In the genomic region with DNA sequence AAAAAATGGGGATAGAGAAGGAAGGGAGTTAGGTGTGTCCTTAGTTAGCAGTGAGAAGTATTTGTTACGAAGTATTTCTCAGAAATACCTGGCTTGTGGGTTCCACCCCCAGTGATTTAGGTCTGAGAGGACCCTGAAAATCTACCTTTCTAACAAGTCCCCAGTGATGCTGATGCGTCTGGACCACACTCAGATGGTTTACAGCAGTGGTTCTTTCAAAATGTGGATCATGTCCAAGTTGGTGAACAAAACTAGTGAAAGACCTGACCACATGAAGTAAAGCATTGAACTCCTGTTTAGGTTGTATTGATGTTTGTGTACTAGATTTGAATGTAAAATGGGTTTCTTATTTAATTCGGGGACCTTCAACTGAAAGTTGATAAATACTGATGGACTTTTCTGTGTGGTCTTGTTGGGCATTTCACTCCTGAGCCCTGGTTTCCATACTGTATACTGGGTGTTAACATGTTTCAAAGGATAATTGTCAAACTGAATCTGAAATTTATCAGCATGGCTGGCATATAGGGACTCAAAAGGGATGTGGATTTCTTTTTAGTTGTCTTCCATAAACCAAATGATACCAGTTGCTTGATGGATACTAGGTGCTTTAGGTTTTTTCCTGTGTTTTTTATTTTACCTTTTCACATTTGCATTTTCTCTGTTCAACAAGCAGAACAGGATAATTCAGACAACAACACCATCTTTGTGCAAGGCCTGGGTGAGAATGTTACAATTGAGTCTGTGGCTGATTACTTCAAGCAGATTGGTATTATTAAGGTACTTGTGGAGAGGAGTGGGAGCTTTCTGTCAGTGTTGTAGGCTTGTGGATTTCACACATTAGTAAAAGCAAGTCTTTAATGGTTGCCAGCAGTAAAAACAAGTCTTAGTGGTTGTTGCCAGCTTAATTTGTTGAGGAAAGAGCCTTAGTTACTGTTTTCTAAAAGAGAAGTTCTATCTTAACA, we compare ENCODE assay signal across 1 cellular context.
TF ChIP-seq lines count a peak whose summit lies in the region.

No MANE protein-coding gene starts in this region.

TF ChIP-seq in GM23338, 12 proteins besides CTCF, POLR2A, EP300 and RAD21:
- TF ChIP-seq, protein P1, sequence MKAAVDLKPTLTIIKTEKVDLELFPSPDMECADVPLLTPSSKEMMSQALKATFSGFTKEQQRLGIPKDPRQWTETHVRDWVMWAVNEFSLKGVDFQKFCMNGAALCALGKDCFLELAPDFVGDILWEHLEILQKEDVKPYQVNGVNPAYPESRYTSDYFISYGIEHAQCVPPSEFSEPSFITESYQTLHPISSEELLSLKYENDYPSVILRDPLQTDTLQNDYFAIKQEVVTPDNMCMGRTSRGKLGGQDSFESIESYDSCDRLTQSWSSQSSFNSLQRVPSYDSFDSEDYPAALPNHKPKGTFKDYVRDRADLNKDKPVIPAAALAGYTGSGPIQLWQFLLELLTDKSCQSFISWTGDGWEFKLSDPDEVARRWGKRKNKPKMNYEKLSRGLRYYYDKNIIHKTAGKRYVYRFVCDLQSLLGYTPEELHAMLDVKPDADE (IDR thresholded peaks at IDR 0.05) = no peak
- TF ChIP-seq EZH2 (IDR thresholded peaks at IDR 0.05; ENCODE audit: low read depth, unreplicated experiment) (no peak), ZNF114 (CRISPR knock-in tag; IDR thresholded peaks at IDR 0.05) (no peak), CREB1 (CRISPR knock-in tag; IDR thresholded peaks at IDR 0.05; ENCODE audit: low read depth) (no peak), NANOG (IDR thresholded peaks at IDR 0.05; ENCODE audit: borderline replicate concordance) (no peak), EZH2phosphoT487 (IDR thresholded peaks at IDR 0.05; ENCODE audit: unreplicated experiment) (no peak), ZNF331 (CRISPR knock-in tag; IDR thresholded peaks at IDR 0.05; ENCODE audit: low read depth) (no peak), JUNB (IDR thresholded peaks at IDR 0.05; ENCODE audit: unreplicated experiment) (no peak), STAT1 (IDR thresholded peaks at IDR 0.05; ENCODE audit: unreplicated experiment) (no peak), POLR2AphosphoS5 (IDR thresholded peaks at IDR 0.05; ENCODE audit: low read depth) (no peak)
- TF ChIP-seq, protein P2, sequence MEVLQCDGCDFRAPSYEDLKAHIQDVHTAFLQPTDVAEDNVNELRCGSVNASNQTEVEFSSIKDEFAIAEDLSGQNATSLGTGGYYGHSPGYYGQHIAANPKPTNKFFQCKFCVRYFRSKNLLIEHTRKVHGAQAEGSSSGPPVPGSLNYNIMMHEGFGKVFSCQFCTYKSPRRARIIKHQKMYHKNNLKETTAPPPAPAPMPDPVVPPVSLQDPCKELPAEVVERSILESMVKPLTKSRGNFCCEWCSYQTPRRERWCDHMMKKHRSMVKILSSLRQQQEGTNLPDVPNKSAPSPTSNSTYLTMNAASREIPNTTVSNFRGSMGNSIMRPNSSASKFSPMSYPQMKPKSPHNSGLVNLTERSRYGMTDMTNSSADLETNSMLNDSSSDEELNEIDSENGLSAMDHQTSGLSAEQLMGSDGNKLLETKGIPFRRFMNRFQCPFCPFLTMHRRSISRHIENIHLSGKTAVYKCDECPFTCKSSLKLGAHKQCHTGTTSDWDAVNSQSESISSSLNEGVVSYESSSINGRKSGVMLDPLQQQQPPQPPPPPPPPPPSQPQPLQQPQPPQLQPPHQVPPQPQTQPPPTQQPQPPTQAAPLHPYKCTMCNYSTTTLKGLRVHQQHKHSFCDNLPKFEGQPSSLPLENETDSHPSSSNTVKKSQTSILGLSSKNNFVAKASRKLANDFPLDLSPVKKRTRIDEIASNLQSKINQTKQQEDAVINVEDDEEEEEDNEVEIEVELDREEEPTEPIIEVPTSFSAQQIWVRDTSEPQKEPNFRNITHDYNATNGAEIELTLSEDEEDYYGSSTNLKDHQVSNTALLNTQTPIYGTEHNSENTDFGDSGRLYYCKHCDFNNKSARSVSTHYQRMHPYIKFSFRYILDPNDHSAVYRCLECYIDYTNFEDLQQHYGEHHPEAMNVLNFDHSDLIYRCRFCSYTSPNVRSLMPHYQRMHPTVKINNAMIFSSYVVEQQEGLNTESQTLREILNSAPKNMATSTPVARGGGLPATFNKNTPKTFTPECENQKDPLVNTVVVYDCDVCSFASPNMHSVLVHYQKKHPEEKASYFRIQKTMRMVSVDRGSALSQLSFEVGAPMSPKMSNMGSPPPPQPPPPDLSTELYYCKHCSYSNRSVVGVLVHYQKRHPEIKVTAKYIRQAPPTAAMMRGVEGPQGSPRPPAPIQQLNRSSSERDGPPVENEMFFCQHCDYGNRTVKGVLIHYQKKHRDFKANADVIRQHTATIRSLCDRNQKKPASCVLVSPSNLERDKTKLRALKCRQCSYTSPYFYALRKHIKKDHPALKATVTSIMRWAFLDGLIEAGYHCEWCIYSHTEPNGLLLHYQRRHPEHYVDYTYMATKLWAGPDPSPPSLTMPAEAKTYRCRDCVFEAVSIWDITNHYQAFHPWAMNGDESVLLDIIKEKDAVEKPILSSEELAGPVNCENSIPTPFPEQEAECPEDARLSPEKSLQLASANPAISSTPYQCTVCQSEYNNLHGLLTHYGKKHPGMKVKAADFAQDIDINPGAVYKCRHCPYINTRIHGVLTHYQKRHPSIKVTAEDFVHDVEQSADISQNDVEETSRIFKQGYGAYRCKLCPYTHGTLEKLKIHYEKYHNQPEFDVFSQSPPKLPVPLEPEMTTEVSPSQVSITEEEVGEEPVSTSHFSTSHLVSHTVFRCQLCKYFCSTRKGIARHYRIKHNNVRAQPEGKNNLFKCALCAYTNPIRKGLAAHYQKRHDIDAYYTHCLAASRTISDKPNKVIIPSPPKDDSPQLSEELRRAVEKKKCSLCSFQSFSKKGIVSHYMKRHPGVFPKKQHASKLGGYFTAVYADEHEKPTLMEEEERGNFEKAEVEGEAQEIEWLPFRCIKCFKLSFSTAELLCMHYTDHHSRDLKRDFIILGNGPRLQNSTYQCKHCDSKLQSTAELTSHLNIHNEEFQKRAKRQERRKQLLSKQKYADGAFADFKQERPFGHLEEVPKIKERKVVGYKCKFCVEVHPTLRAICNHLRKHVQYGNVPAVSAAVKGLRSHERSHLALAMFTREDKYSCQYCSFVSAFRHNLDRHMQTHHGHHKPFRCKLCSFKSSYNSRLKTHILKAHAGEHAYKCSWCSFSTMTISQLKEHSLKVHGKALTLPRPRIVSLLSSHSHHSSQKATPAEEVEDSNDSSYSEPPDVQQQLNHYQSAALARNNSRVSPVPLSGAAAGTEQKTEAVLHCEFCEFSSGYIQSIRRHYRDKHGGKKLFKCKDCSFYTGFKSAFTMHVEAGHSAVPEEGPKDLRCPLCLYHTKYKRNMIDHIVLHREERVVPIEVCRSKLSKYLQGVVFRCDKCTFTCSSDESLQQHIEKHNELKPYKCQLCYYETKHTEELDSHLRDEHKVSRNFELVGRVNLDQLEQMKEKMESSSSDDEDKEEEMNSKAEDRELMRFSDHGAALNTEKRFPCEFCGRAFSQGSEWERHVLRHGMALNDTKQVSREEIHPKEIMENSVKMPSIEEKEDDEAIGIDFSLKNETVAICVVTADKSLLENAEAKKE (CRISPR knock-in tag; IDR thresholded peaks at IDR 0.05) = no peak
- TF ChIP-seq, protein P3, sequence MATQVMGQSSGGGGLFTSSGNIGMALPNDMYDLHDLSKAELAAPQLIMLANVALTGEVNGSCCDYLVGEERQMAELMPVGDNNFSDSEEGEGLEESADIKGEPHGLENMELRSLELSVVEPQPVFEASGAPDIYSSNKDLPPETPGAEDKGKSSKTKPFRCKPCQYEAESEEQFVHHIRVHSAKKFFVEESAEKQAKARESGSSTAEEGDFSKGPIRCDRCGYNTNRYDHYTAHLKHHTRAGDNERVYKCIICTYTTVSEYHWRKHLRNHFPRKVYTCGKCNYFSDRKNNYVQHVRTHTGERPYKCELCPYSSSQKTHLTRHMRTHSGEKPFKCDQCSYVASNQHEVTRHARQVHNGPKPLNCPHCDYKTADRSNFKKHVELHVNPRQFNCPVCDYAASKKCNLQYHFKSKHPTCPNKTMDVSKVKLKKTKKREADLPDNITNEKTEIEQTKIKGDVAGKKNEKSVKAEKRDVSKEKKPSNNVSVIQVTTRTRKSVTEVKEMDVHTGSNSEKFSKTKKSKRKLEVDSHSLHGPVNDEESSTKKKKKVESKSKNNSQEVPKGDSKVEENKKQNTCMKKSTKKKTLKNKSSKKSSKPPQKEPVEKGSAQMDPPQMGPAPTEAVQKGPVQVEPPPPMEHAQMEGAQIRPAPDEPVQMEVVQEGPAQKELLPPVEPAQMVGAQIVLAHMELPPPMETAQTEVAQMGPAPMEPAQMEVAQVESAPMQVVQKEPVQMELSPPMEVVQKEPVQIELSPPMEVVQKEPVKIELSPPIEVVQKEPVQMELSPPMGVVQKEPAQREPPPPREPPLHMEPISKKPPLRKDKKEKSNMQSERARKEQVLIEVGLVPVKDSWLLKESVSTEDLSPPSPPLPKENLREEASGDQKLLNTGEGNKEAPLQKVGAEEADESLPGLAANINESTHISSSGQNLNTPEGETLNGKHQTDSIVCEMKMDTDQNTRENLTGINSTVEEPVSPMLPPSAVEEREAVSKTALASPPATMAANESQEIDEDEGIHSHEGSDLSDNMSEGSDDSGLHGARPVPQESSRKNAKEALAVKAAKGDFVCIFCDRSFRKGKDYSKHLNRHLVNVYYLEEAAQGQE (IDR thresholded peaks at IDR 0.05; ENCODE audit: unreplicated experiment) = no peak
